In the genomic region with DNA sequence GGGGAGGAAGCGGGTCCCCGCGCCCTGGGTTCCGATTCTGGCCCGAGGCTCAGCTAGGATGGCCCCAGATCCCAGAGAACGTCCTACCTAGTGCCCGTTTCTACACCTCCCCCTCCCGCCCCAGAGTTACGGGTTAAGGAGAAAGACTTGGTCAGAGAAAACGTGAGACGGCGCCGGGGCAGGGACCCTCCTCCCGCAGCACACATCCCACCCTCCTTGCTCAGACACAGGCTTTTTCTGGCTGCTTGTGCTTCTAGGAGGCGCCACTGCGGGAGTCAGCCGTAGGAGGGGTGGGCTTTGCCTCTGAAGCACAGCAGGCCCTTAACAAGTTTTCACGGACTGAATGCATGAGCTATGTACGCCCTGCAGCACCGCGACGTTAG, we compare ENCODE assay signal across 8 cellular contexts.
DNase-seq lines count a peak whose midpoint lies in the region; ATAC-seq and TF ChIP-seq lines count a peak whose summit lies in the region.

No MANE protein-coding gene starts in this region.

- 0 to 2% methylated on average over 21 to 22 of the region's 22 CpGs for WGBS in testis, 2 donors

- H3K4me1 ChIP-seq in testis = peaks cover 10% of the 10 kb centered on the region

- CTCF ChIA-PET in activated CD8-positive, alpha-beta T cell treated with anti-CD3 and anti-CD28 coated beads, Interleukin-2, amount 10 ng/mL, durations not matched to agents 7 days and 5 days (lab: Charles Lee) = interaction anchor here (0.7 to 6.1 kb wide), 32 partner anchors 9 to 462 kb away, joined by 3 to 80 read pairs (median 4); no protein-coding TSS in a partner anchor

- peak overlapping the region; percentile 35 for H3K27ac Mint-ChIP-seq in activated naive CD4-positive, alpha-beta T cell treated with anti-CD3 and anti-CD28 coated beads, Interleukin-2, amount 50 U/mL, for 24 hours
- H3K27ac Mint-ChIP-seq in activated CD8-positive, alpha-beta T cell treated with anti-CD3 and anti-CD28 coated beads, Interleukin-2, amount 10 ng/mL, durations not matched to agents 7 days and 5 days = no peak overlapping the region

- peaks cover 21% of the 10 kb centered on the region for H3K4me1 Mint-ChIP-seq in activated naive CD4-positive, alpha-beta T cell treated with anti-CD3 and anti-CD28 coated beads, Interleukin-2, amount 50 U/mL, for 24 hours
- peaks cover 14% of the 10 kb centered on the region for H3K4me1 Mint-ChIP-seq in activated CD8-positive, alpha-beta T cell treated with anti-CD3 and anti-CD28 coated beads, Interleukin-2, amount 10 ng/mL, durations not matched to agents 7 days and 5 days (ENCODE audit: low read depth)

- DNase-seq in activated naive CD4-positive, alpha-beta T cell (lab: John Stamatoyannopoulos, UW) = no peak
- no peak for DNase-seq in activated CD8-positive, alpha-beta T cell treated with anti-CD3 and anti-CD28 coated beads, Interleukin-2, amount 10 ng/mL, durations not matched to agents 7 days and 5 days
- peak; percentile 57 for DNase-seq in iPS-NIHi11 (ENCODE audit: low spot score)
- DNase-seq in testis = no peak
- DNase-seq in NOMO-1 treated with dmso at 0.1 percent for 144 hours (lab: John Stamatoyannopoulos, UW; ENCODE audit: unreplicated experiment) = no peak
- no peak for DNase-seq in NCI-H446 (lab: John Stamatoyannopoulos, UW)

- POLR2A ChIA-PET in activated CD8-positive, alpha-beta T cell treated with anti-CD3 and anti-CD28 coated beads, Interleukin-2, amount 10 ng/mL, durations not matched to agents 7 days and 5 days (lab: Charles Lee) = interaction anchor here (1.1 to 1.3 kb wide), 2 partner anchors 28 to 71 kb away, joined by 3 to 4 read pairs; no protein-coding TSS in a partner anchor

- H3K27ac ChIP-seq in testis = no peak overlapping the region

- H3K27me3 Mint-ChIP-seq in activated naive CD4-positive, alpha-beta T cell treated with anti-CD3 and anti-CD28 coated beads, Interleukin-2, amount 50 U/mL, for 24 hours = peaks cover 11% of the 10 kb centered on the region
- peaks cover 52% of the 10 kb centered on the region for H3K27me3 Mint-ChIP-seq in activated CD8-positive, alpha-beta T cell treated with anti-CD3 and anti-CD28 coated beads, Interleukin-2, amount 10 ng/mL, durations not matched to agents 7 days and 5 days (ENCODE audit: low read depth)

- no peak for TF ChIP-seq POLR2A in testis (IDR thresholded peaks at IDR 0.05)

- H3K36me3 Mint-ChIP-seq in activated naive CD4-positive, alpha-beta T cell treated with anti-CD3 and anti-CD28 coated beads, Interleukin-2, amount 50 U/mL, for 24 hours = no peaks in the 10 kb centered on the region
- H3K36me3 Mint-ChIP-seq in activated CD8-positive, alpha-beta T cell treated with anti-CD3 and anti-CD28 coated beads, Interleukin-2, amount 10 ng/mL, durations not matched to agents 7 days and 5 days (ENCODE audit: low read depth) = peaks cover 3% of the 10 kb centered on the region

- H3K27me3 ChIP-seq in testis = no peaks in the 10 kb centered on the region

- H3K9me3 Mint-ChIP-seq in activated naive CD4-positive, alpha-beta T cell treated with anti-CD3 and anti-CD28 coated beads, Interleukin-2, amount 50 U/mL, for 24 hours = no peaks in the 10 kb centered on the region
- H3K9me3 Mint-ChIP-seq in activated CD8-positive, alpha-beta T cell treated with anti-CD3 and anti-CD28 coated beads, Interleukin-2, amount 10 ng/mL, durations not matched to agents 7 days and 5 days (ENCODE audit: insufficient read depth) = no peaks in the 10 kb centered on the region

- no peaks in the 10 kb centered on the region for H3K36me3 ChIP-seq in testis (ENCODE audit: low read depth, missing control alignments)

- H3K9me3 ChIP-seq in testis = no peaks in the 10 kb centered on the region

- intact Hi-C loops in testis (cut with DNase I; ENCODE audit: low total_unique reads) = no loop called here

- TF ChIP-seq CTCF in testis (IDR thresholded peaks at IDR 0.05) = no peak

- peak overlapping the region; percentile 84 for H3K4me3 Mint-ChIP-seq in activated naive CD4-positive, alpha-beta T cell treated with anti-CD3 and anti-CD28 coated beads, Interleukin-2, amount 50 U/mL, for 24 hours
- peak overlapping the region; percentile 69 for H3K4me3 Mint-ChIP-seq in activated CD8-positive, alpha-beta T cell treated with anti-CD3 and anti-CD28 coated beads, Interleukin-2, amount 10 ng/mL, durations not matched to agents 7 days and 5 days

- ATAC-seq in activated CD8-positive, alpha-beta T cell treated with anti-CD3 and anti-CD28 coated beads, Interleukin-2, amount 10 ng/mL, durations not matched to agents 7 days and 5 days = no peak
- ATAC-seq in HG03432 (IDR thresholded peaks at IDR 0.05; ENCODE audit: unreplicated experiment) = no peak

- H3K4me3 ChIP-seq in testis = peak overlapping the region; percentile 61 to 73
